ENCODE assay signal across 8 cellular contexts in genomic region chr21:16082038-16082816, GRCh38.
DNase-seq lines count a peak whose midpoint lies in the region; ATAC-seq and TF ChIP-seq lines count a peak whose summit lies in the region.

No MANE protein-coding gene starts in this region.

- H3K4me3 ChIP-seq in heart left ventricle (peak overlapping the region in 6 of 12 donors; percentile 9 to 45 (median 22)), Panc1 (ENCODE audit: low read depth in 2 of 2, low read length in 2 of 2) (no peak overlapping the region), foreskin fibroblast (ENCODE audit: low read depth in 1 of 2, low read length in 2 of 2) (no peak overlapping the region)

- no peaks in the 10 kb centered on the region for H3K9me3 ChIP-seq in heart left ventricle
- H3K9me3 ChIP-seq in Panc1 (ENCODE audit: control insufficient read depth, insufficient read depth, low read depth, low read length), result no peaks in the 10 kb centered on the region

- in situ Hi-C loops in Panc1 (cut with HindIII; ENCODE audit: low pct_unique_long_range_greater_than_20kb, low sequenced_read_pairs), result no loop called here

- no peak for DNase-seq in heart left ventricle
- no peak for DNase-seq in Right ventricle myocardium inferior (ENCODE audit: missing footprints)
- no peak for DNase-seq in Panc1 (ENCODE audit: low read depth, low spot score)
- peak in 1 of 2 donors; percentile 46 for DNase-seq in foreskin fibroblast
- peak; percentile 20 for DNase-seq in stromal cell of bone marrow (ENCODE audit: low read depth)
- no peak for DNase-seq in iPS-NIHi7 (ENCODE audit: extremely low spot score)
- no peak for DNase-seq in T-helper 2 cell

- POLR2A ChIA-PET in Panc1 (lab: Charles Lee), result interaction anchor here (0.6 kb wide), 1 partner anchor 199 kb away, joined by 3 read pairs; no protein-coding TSS in a partner anchor

- no peak for TF ChIP-seq POLR2A in heart left ventricle (IDR thresholded peaks at IDR 0.05)

- H3K4me1 ChIP-seq in heart left ventricle (peaks cover 0 to 10% (median 0%) of the 10 kb centered on the region in 12 donors), Panc1 (ENCODE audit: control insufficient read depth, insufficient read depth, low read length) (no peaks in the 10 kb centered on the region)

- WGBS in heart left ventricle, 4 donors, result 41 to 49% (median 45%) methylated on average over 6 of the region's 6 CpGs

- H3K27me3 ChIP-seq in heart left ventricle (no peaks in the 10 kb centered on the region), Panc1 (ENCODE audit: control insufficient read depth, insufficient read depth, low read length) (no peaks in the 10 kb centered on the region)

- no peak for ATAC-seq in heart left ventricle
- ATAC-seq in Right ventricle myocardium inferior, result no peak
- ATAC-seq in Panc1, result no peak
- no peak for ATAC-seq in GM21786 (IDR thresholded peaks at IDR 0.05; ENCODE audit: unreplicated experiment)

- BruUV-seq in Panc1 (replicated peaks; lab: Mats Ljungman, UMichigan), result no TSS peak

- peak; percentile 40 to 68 (median 56) for TF ChIP-seq CTCF in heart left ventricle (IDR thresholded peaks at IDR 0.05)
- TF ChIP-seq CTCF in Panc1 (IDR thresholded peaks at IDR 0.05), result peak; percentile 16; the same call in 1 of the 2 replicates
- TF ChIP-seq CTCF in foreskin fibroblast (IDR thresholded peaks at IDR 0.05; ENCODE audit: low read depth, low read length), result peak; percentile 6

- intact Hi-C loops in heart left ventricle (cut with DNase I), result loop anchor here in 8 of 10 donors (2.0 to 10.0 kb wide), 8 partner anchors 110 to 963 kb away; no protein-coding TSS in a partner anchor
- intact Hi-C loops in Right ventricle myocardium inferior (cut with DNase I), result loop anchor here (5.0 to 10.0 kb wide), 4 partner anchors 113 to 1185 kb away; no protein-coding TSS in a partner anchor
- intact Hi-C loops in Panc1 (cut with micrococcal nuclease; ENCODE audit: unreplicated experiment), result loop anchor here (5.0 kb wide), 1 partner anchor 245 kb away; no protein-coding TSS in a partner anchor

- no peaks in the 10 kb centered on the region for H3K36me3 ChIP-seq in heart left ventricle
- no peaks in the 10 kb centered on the region for H3K36me3 ChIP-seq in Panc1 (ENCODE audit: control insufficient read depth, insufficient read depth, low read length)

- H3K27ac ChIP-seq in heart left ventricle (peak overlapping the region in 3 of 12 donors; percentile 25 to 31 (median 25)), Panc1 (ENCODE audit: low read length) (no peak overlapping the region)

- CTCF ChIA-PET in Panc1 (lab: Charles Lee), result interaction anchor here (0.7 kb wide), 1 partner anchor 947 kb away, joined by 7 read pairs; no protein-coding TSS in a partner anchor

Comparison
In these comparisons a context has a peak if more than half of its experiments do, and no peak if none do; other contexts are left out.
1. CTCF ChIP-seq: peak in every context shown above with its lines; median percentile 56 in heart left ventricle; 16 in Panc1; 6 in foreskin fibroblast.